Comparison of ENCODE assay signal across 23 cellular contexts in the genomic region with DNA sequence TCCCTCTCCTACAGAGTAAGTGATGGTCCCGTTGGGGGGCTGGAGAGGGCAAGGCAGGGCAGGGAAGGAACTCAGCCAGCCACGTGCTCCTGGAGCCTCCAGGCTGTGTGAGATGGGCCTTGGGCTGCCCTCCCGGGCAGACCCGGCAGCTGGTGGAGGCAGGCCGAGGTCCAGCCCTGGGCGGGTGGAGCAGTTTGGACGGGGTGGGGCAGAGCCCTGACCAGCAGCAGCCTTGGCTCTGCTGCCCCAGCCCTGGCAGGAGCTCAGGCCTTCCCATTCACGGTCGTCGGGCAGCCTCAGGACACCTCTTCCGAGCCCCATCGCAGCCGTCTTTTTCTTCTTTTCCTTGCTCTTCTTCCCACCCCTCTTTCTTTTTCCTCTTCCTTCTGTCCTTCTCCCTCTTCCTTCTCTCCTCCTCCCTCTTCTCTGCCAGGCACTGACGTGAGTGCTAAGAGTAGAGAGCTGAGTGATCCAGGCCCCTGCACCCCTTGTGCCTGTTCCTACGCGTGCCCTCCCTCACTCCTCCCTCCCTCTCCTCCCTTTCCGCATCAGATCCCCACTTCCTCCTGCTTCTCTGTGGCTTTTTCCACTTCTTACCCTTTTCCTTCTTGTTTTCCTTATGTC. TPM values are rescaled to one million over a fixed set of nuclear protein-coding genes. Genes with fewer than 3 reads are reported as not detected.
DNase-seq lines count a peak whose midpoint lies in the region; ATAC-seq and TF ChIP-seq lines count a peak whose summit lies in the region.
"Had no signal": no experiment of that assay in that cellular context is flagged by ENCODE, and none has a peak within 500 bp of the region (broad histone marks: within the 10 kb centered on the region; RNA-seq: fewer than 3 reads in every experiment).

No MANE protein-coding gene starts in this region.

- H3K9ac ChIP-seq in GM23248: no peak overlapping the region
- H3K9ac ChIP-seq: neural progenitor cell had no signal

- in situ Hi-C loops in GM23248 (cut with MboI): no loop called here

- no peaks in the 10 kb centered on the region for H3K4me1 Mint-ChIP-seq in activated CD8-positive, alpha-beta T cell treated with anti-CD3 and anti-CD28 coated beads, Interleukin-2, amount 10 ng/mL, durations not matched to agents 7 days and 5 days (ENCODE audit: low read depth)
- H3K4me1 Mint-ChIP-seq in activated CD8-positive, alpha-beta T cell treated with anti-CD3 and anti-CD28 coated beads for 36 hours (ENCODE audit: low read depth): no peaks in the 10 kb centered on the region
- H3K4me1 Mint-ChIP-seq in Caco-2 (ENCODE audit: low read depth, unreplicated experiment): no peaks in the 10 kb centered on the region
- H3K4me1 Mint-ChIP-seq: activated naive CD8-positive, alpha-beta T cell treated with anti-CD3 and anti-CD28 coated beads for 36 hours had no signal

- no peaks in the 10 kb centered on the region for H3K27me3 Mint-ChIP-seq in activated CD8-positive, alpha-beta T cell treated with anti-CD3 and anti-CD28 coated beads, Interleukin-2, amount 10 ng/mL, durations not matched to agents 7 days and 5 days (ENCODE audit: low read depth)
- H3K27me3 Mint-ChIP-seq in activated CD8-positive, alpha-beta T cell treated with anti-CD3 and anti-CD28 coated beads for 36 hours: no peaks in the 10 kb centered on the region
- no peaks in the 10 kb centered on the region for H3K27me3 Mint-ChIP-seq in Caco-2 (ENCODE audit: insufficient read depth, unreplicated experiment)
- H3K27me3 Mint-ChIP-seq: activated naive CD8-positive, alpha-beta T cell treated with anti-CD3 and anti-CD28 coated beads for 36 hours had no signal

- DNase-seq in activated CD8-positive, alpha-beta T cell treated with anti-CD3 and anti-CD28 coated beads, Interleukin-2, amount 10 ng/mL, durations not matched to agents 7 days and 5 days: peak; percentile 3
- DNase-seq in activated CD8-positive, alpha-beta T cell treated with anti-CD3 and anti-CD28 coated beads for 36 hours: no peak
- DNase-seq in cerebellum (ENCODE audit: low spot score) (peak; percentile 39), midbrain (lab: John Stamatoyannopoulos, UW) (peak; percentile 6), tibial artery (peak in 1 of 2 donors; percentile 62), Caco-2 (no peak), GM23248 (no peak)
- DNase-seq: 8988T; activated naive CD8-positive, alpha-beta T cell treated with anti-CD3 and anti-CD28 coated beads for 36 hours; activated T-cell treated with anti-CD3 and anti-CD28 coated beads, Interleukin-2, amount 50 U/mL, for 72 hours; DMS53; mesendoderm; NCI-H1105; NCI-H2107; NCI-H526; SJCRH30; stimulated activated CD4-positive, alpha-beta T cell treated with anti-CD3 and anti-CD28 coated beads, Interleukin-1b, Interleukin-23, amount 100 ng/mL, for 48 hours had no signal

- intact Hi-C loops in activated CD8-positive, alpha-beta T cell treated with anti-CD3 and anti-CD28 coated beads for 36 hours (cut with micrococcal nuclease): no loop called here
- intact Hi-C loops in tibial artery (cut with DNase I; ENCODE audit: low total_unique reads) (no loop called here), Caco-2 (cut with micrococcal nuclease; ENCODE audit: unreplicated experiment) (loop anchor here (5.0 to 10.0 kb wide), 2 partner anchors 47 to 291 kb away; no protein-coding TSS in a partner anchor)

- H3K27ac ChIP-seq in tibial artery (peak overlapping the region; percentile 29 to 32), GM23248 (no peak overlapping the region)
- H3K27ac ChIP-seq: breast epithelium, C4-2B, neural progenitor cell, SJCRH30, VCaP had no signal

- no peaks in the 10 kb centered on the region for H4K20me1 ChIP-seq in GM23248 (ENCODE audit: insufficient read depth)

- no peaks in the 10 kb centered on the region for H3K27me3 ChIP-seq in tibial artery
- no peaks in the 10 kb centered on the region for H3K27me3 ChIP-seq in Caco-2 (replicated peaks; ENCODE audit: control insufficient read depth, insufficient read depth, low read length)
- H3K27me3 ChIP-seq in GM23248 (replicated peaks; ENCODE audit: insufficient read depth): no peaks in the 10 kb centered on the region
- H3K27me3 ChIP-seq: breast epithelium, neural progenitor cell, SJCRH30 had no signal

- POLR2A ChIA-PET in activated CD8-positive, alpha-beta T cell treated with anti-CD3 and anti-CD28 coated beads, Interleukin-2, amount 10 ng/mL, durations not matched to agents 7 days and 5 days (lab: Charles Lee): no interaction called here
- POLR2A ChIA-PET in activated CD8-positive, alpha-beta T cell treated with anti-CD3 and anti-CD28 coated beads for 36 hours (lab: Charles Lee): no interaction called here
- POLR2A ChIA-PET in Caco-2 (lab: Charles Lee): no interaction called here

- H3K4me2 ChIP-seq in GM23248 (ENCODE audit: unreplicated experiment): no peak overlapping the region
- H3K4me2 ChIP-seq: neural progenitor cell had no signal

- no peaks in the 10 kb centered on the region for H3K9me3 Mint-ChIP-seq in activated CD8-positive, alpha-beta T cell treated with anti-CD3 and anti-CD28 coated beads, Interleukin-2, amount 10 ng/mL, durations not matched to agents 7 days and 5 days (ENCODE audit: insufficient read depth)
- H3K9me3 Mint-ChIP-seq in activated CD8-positive, alpha-beta T cell treated with anti-CD3 and anti-CD28 coated beads for 36 hours: no peaks in the 10 kb centered on the region
- no peaks in the 10 kb centered on the region for H3K9me3 Mint-ChIP-seq in Caco-2 (ENCODE audit: unreplicated experiment)
- H3K9me3 Mint-ChIP-seq: activated naive CD8-positive, alpha-beta T cell treated with anti-CD3 and anti-CD28 coated beads for 36 hours; activated T-cell treated with anti-CD3 and anti-CD28 coated beads, Interleukin-2, amount 50 U/mL, for 72 hours; neural progenitor cell; T-helper 1 cell treated with Interleukin-12 subunit alpha and Interleukin-12 subunit beta and Interleukin-4 antibody, amounts not matched to agents 30 μg/mL and 1 μg/mL, for 36 hours had no signal

- no peak overlapping the region for H3K27ac Mint-ChIP-seq in activated CD8-positive, alpha-beta T cell treated with anti-CD3 and anti-CD28 coated beads, Interleukin-2, amount 10 ng/mL, durations not matched to agents 7 days and 5 days
- H3K27ac Mint-ChIP-seq in activated CD8-positive, alpha-beta T cell treated with anti-CD3 and anti-CD28 coated beads for 36 hours: no peak overlapping the region
- no peak overlapping the region for H3K27ac Mint-ChIP-seq in Caco-2 (ENCODE audit: unreplicated experiment)
- H3K27ac Mint-ChIP-seq: activated naive CD8-positive, alpha-beta T cell treated with anti-CD3 and anti-CD28 coated beads for 36 hours; activated T-cell treated with anti-CD3 and anti-CD28 coated beads, Interleukin-2, amount 50 U/mL, for 72 hours; neural progenitor cell; T-helper 1 cell treated with Interleukin-12 subunit alpha and Interleukin-12 subunit beta and Interleukin-4 antibody, amounts not matched to agents 30 μg/mL and 1 μg/mL, for 36 hours had no signal

- H3K36me3 ChIP-seq in tibial artery (peaks cover 42 to 88% (median 49%) of the 10 kb centered on the region in 3 donors), Caco-2 (ENCODE audit: control insufficient read depth, insufficient read depth, low read length) (no peaks in the 10 kb centered on the region), GM23248 (ENCODE audit: low read depth) (peaks cover 2% of the 10 kb centered on the region; the same call in 1 of the 2 replicates)
- H3K36me3 ChIP-seq: breast epithelium, neural progenitor cell had no signal

- peaks cover 0 to 22% (median 4%) of the 10 kb centered on the region in 4 donors for H3K4me1 ChIP-seq in tibial artery
- H3K4me1 ChIP-seq in Caco-2: no peaks in the 10 kb centered on the region
- no peaks in the 10 kb centered on the region for H3K4me1 ChIP-seq in GM23248 (ENCODE audit: insufficient read depth)
- H3K4me1 ChIP-seq: breast epithelium, SJCRH30 had no signal

- H3F3A ChIP-seq in GM23248 (ENCODE audit: insufficient read depth): no peaks in the 10 kb centered on the region

- H3K9me2 ChIP-seq in GM23248 (ENCODE audit: insufficient read depth): no peaks in the 10 kb centered on the region

- TF ChIP-seq CTCF in activated CD8-positive, alpha-beta T cell treated with anti-CD3 and anti-CD28 coated beads for 36 hours (IDR thresholded peaks at IDR 0.05): no peak
- TF ChIP-seq CTCF in tibial artery (IDR thresholded peaks at IDR 0.05) (no peak), Caco-2 (IDR thresholded peaks at IDR 0.05; ENCODE audit: insufficient read depth in 1 of 2, low read depth in 1 of 2, low read length in 1 of 2, severe bottlenecking in 1 of 2, unreplicated experiment in 1 of 2) (no peak)

- no peak overlapping the region for H2AFZ ChIP-seq in GM23248
- H2AFZ ChIP-seq: neural progenitor cell had no signal

- ATAC-seq in activated CD8-positive, alpha-beta T cell treated with anti-CD3 and anti-CD28 coated beads, Interleukin-2, amount 10 ng/mL, durations not matched to agents 7 days and 5 days: no peak
- no peak for ATAC-seq in activated CD8-positive, alpha-beta T cell treated with anti-CD3 and anti-CD28 coated beads for 36 hours
- ATAC-seq in HG03045 (IDR thresholded peaks at IDR 0.05; ENCODE audit: unreplicated experiment): no peak
- ATAC-seq: activated T-cell treated with anti-CD3 and anti-CD28 coated beads, Interleukin-2, amount 50 U/mL, for 72 hours had no signal

- BruUV-seq in Caco-2 (replicated peaks; lab: Mats Ljungman, UMichigan): no TSS peak

- WGBS in GM23248 (ENCODE audit: low coverage in 1 of 2, low lambda C conversion rate in 2 of 2, missing lambda C conversion rate in 2 of 2), 2 experiments: 65 to 74% methylated on average over 7 to 17 of the region's 17 CpGs

- H3K79me2 ChIP-seq in GM23248 (ENCODE audit: insufficient read depth): no peaks in the 10 kb centered on the region

- H3K4me3 Mint-ChIP-seq in activated CD8-positive, alpha-beta T cell treated with anti-CD3 and anti-CD28 coated beads, Interleukin-2, amount 10 ng/mL, durations not matched to agents 7 days and 5 days: no peak overlapping the region
- no peak overlapping the region for H3K4me3 Mint-ChIP-seq in activated CD8-positive, alpha-beta T cell treated with anti-CD3 and anti-CD28 coated beads for 36 hours
- no peak overlapping the region for H3K4me3 Mint-ChIP-seq in Caco-2 (ENCODE audit: unreplicated experiment)
- H3K4me3 Mint-ChIP-seq: activated naive CD8-positive, alpha-beta T cell treated with anti-CD3 and anti-CD28 coated beads for 36 hours; activated T-cell treated with anti-CD3 and anti-CD28 coated beads, Interleukin-2, amount 50 U/mL, for 72 hours; neural progenitor cell; T-helper 1 cell treated with Interleukin-12 subunit alpha and Interleukin-12 subunit beta and Interleukin-4 antibody, amounts not matched to agents 30 μg/mL and 1 μg/mL, for 36 hours had no signal

- CTCF ChIA-PET in activated CD8-positive, alpha-beta T cell treated with anti-CD3 and anti-CD28 coated beads, Interleukin-2, amount 10 ng/mL, durations not matched to agents 7 days and 5 days (lab: Charles Lee): interaction anchor here (1.1 kb wide), 1 partner anchor 1166 kb away, joined by 3 read pairs; no protein-coding TSS in a partner anchor
- CTCF ChIA-PET in activated CD8-positive, alpha-beta T cell treated with anti-CD3 and anti-CD28 coated beads for 36 hours (lab: Charles Lee): no interaction called here
- CTCF ChIA-PET in Caco-2 (lab: Charles Lee): no interaction called here

- H3K4me3 ChIP-seq in tibial artery (no peak overlapping the region), Caco-2 (ENCODE audit: low read depth, low read length) (no peak overlapping the region), GM23248 (no peak overlapping the region)
- H3K4me3 ChIP-seq: breast epithelium, neural progenitor cell, SJCRH30 had no signal

- H3K9me3 ChIP-seq in tibial artery (peaks cover 0 to 6% (median 0%) of the 10 kb centered on the region in 3 donors), Caco-2 (no peaks in the 10 kb centered on the region), GM23248 (ENCODE audit: low read depth) (no peaks in the 10 kb centered on the region)
- H3K9me3 ChIP-seq: breast epithelium, SJCRH30 had no signal

- H3K36me3 Mint-ChIP-seq in activated CD8-positive, alpha-beta T cell treated with anti-CD3 and anti-CD28 coated beads, Interleukin-2, amount 10 ng/mL, durations not matched to agents 7 days and 5 days (ENCODE audit: low read depth): no peaks in the 10 kb centered on the region
- no peaks in the 10 kb centered on the region for H3K36me3 Mint-ChIP-seq in activated CD8-positive, alpha-beta T cell treated with anti-CD3 and anti-CD28 coated beads for 36 hours (ENCODE audit: low read depth)
- no peaks in the 10 kb centered on the region for H3K36me3 Mint-ChIP-seq in Caco-2 (ENCODE audit: insufficient read depth, unreplicated experiment)
- H3K36me3 Mint-ChIP-seq: activated naive CD8-positive, alpha-beta T cell treated with anti-CD3 and anti-CD28 coated beads for 36 hours had no signal

RNA-seq across cellular contexts. Expression of a gene that starts 42.8 kb away (rescaled TPM):
- not detected for total RNA-seq in activated CD8-positive, alpha-beta T cell treated with anti-CD3 and anti-CD28 coated beads, Interleukin-2, amount 10 ng/mL, durations not matched to agents 7 days and 5 days
- total RNA-seq in activated CD8-positive, alpha-beta T cell treated with anti-CD3 and anti-CD28 coated beads for 36 hours: not detected
- total RNA-seq in cerebellum: not detected
- 2.2 and 2.6 TPM in 2 replicates for total RNA-seq in Caco-2 (2022)
- not detected in 2 replicates for total RNA-seq in GM23248 (2014; rRNA removed; shearing (Covaris generic))
- polyA plus RNA-seq in GM23248 (2016; fragmentation: Nextera tagmentation; extraction: Ambion mirVana): not detected in 2 replicates
- total RNA-seq: activated naive CD8-positive, alpha-beta T cell treated with anti-CD3 and anti-CD28 coated beads for 36 hours; activated T-cell treated with anti-CD3 and anti-CD28 coated beads, Interleukin-2, amount 50 U/mL, for 72 hours had no signal

Comparison
In these comparisons a context has a peak if more than half of its experiments do, and no peak if none do; other contexts are left out.
1. DNase-seq: peak in activated CD8-positive, alpha-beta T cell treated with anti-CD3 and anti-CD28 coated beads, Interleukin-2, amount 10 ng/mL, durations not matched to agents 7 days and 5 days (single experiment), cerebellum (single experiment) and midbrain (single experiment); none in activated CD8-positive, alpha-beta T cell treated with anti-CD3 and anti-CD28 coated beads for 36 hours (single experiment), Caco-2 (0 of 2) and GM23248 (single experiment).